ENCODE assay signal across 8 cellular contexts in genomic region chr3:151282921-151283320, GRCh38. TPM values are rescaled to one million over a fixed set of nuclear protein-coding genes. Genes with fewer than 3 reads are reported as not detected.
DNase-seq lines count a peak whose midpoint lies in the region; ATAC-seq and TF ChIP-seq lines count a peak whose summit lies in the region.

No MANE protein-coding gene starts in this region.

- no peaks in the 10 kb centered on the region for H3K27me3 ChIP-seq in CD4-positive, alpha-beta T cell (ENCODE audit: control insufficient read depth, insufficient read depth, low read length)
- no peaks in the 10 kb centered on the region for H3K27me3 ChIP-seq in neuronal stem cell (ENCODE audit: control insufficient read depth in 3 of 3, insufficient read depth in 3 of 3, low read depth in 1 of 3, low read length in 3 of 3)

- peak; percentile 83 for TF ChIP-seq CTCF in CD4-positive, alpha-beta T cell (IDR thresholded peaks at IDR 0.05)

- H2BK120ac ChIP-seq in neuronal stem cell (ENCODE audit: low read depth, low read length) = no peak overlapping the region

- no CpG with 5 or more reads among the region's 1 CpG for WGBS in neuronal stem cell (ENCODE audit: extremely low coverage in 2 of 2, insufficient read length in 2 of 2, insufficient replicate concordance in 1 of 2), 2 donors

- no peaks in the 10 kb centered on the region for H3K27me3 Mint-ChIP-seq in CD4-positive, alpha-beta T cell
- H3K27me3 Mint-ChIP-seq in T-cell = no peaks in the 10 kb centered on the region

- H2AFZ ChIP-seq in neuronal stem cell (ENCODE audit: low read length) = no peak overlapping the region

- no peak overlapping the region for H3K27ac Mint-ChIP-seq in CD4-positive, alpha-beta T cell
- peak overlapping the region in 1 of 2 donors; percentile 66 for H3K27ac Mint-ChIP-seq in T-cell

- no peak overlapping the region for H3K4ac ChIP-seq in neuronal stem cell (ENCODE audit: low read length)

- intact Hi-C loops in CD4-positive, alpha-beta T cell (cut with DNase I, micrococcal nuclease) = loop anchor here (1.0 to 10.0 kb wide), 5 partner anchors 55 to 561 kb away; no protein-coding TSS in a partner anchor

- no peak overlapping the region for H3K27ac ChIP-seq in CD4-positive, alpha-beta T cell (ENCODE audit: low read depth, low read length)
- H3K27ac ChIP-seq in neuronal stem cell (replicated peaks; ENCODE audit: low read length) = no peak overlapping the region

- no peaks in the 10 kb centered on the region for H3K36me3 Mint-ChIP-seq in CD4-positive, alpha-beta T cell (ENCODE audit: low read depth)
- no peaks in the 10 kb centered on the region for H3K36me3 Mint-ChIP-seq in T-cell

- no peak overlapping the region for H3K9ac ChIP-seq in neuronal stem cell (ENCODE audit: low read depth, low read length, poor library complexity)

- H3K9me3 ChIP-seq in CD4-positive, alpha-beta T cell (ENCODE audit: control insufficient read depth, low read length) = no peaks in the 10 kb centered on the region
- H3K9me3 ChIP-seq in neuronal stem cell (replicated peaks in 1 of 2; ENCODE audit: control insufficient read depth in 2 of 2, insufficient read depth in 1 of 2, low read depth in 1 of 2, low read length in 2 of 2) = no peaks in the 10 kb centered on the region

- DNase-seq in CD4-positive, alpha-beta T cell = no peak
- DNase-seq in NCI-H1417 treated with DMSO at 0.1 percent for 48 hours (lab: John Stamatoyannopoulos, UW) (peak; percentile 36), T-cell (peak in 1 of 34 experiments; percentile 13), fibroblast of peridontal ligament (ENCODE audit: extremely low read depth) (peak; percentile 82), neuronal stem cell (ENCODE audit: low spot score) (peak; percentile 38), nucleus accumbens (lab: John Stamatoyannopoulos, UW) (no peak), GOT3 (lab: John Stamatoyannopoulos, UW) (no peak)

- H3K79me1 ChIP-seq in neuronal stem cell (ENCODE audit: low read depth, low read length) = no peaks in the 10 kb centered on the region

- H3K4me2 ChIP-seq in neuronal stem cell (ENCODE audit: insufficient read depth, low read length, poor library complexity, severe bottlenecking) = no peak overlapping the region

- H2AK5ac ChIP-seq in neuronal stem cell (ENCODE audit: low read depth, low read length) = no peak overlapping the region

- H3K4me1 ChIP-seq in neuronal stem cell (ENCODE audit: control insufficient read depth in 2 of 2, insufficient read depth in 1 of 2, low read depth in 1 of 2, low read length in 2 of 2) = no peaks in the 10 kb centered on the region

- H2BK15ac ChIP-seq in neuronal stem cell (ENCODE audit: low read length) = no peak overlapping the region

- H3K4me1 Mint-ChIP-seq in CD4-positive, alpha-beta T cell (ENCODE audit: low read depth) = peaks cover 27% of the 10 kb centered on the region
- peaks cover 13 to 34% (median 32%) of the 10 kb centered on the region in 3 donors for H3K4me1 Mint-ChIP-seq in T-cell

- H2BK5ac ChIP-seq in neuronal stem cell (ENCODE audit: low read length) = no peak overlapping the region

- CTCF ChIA-PET in CD4-positive, alpha-beta T cell (lab: Charles Lee) = interaction anchor here (0.6 to 6.2 kb wide), 6 partner anchors 9 to 126 kb away, joined by 3 to 65 read pairs (median 4); no protein-coding TSS in a partner anchor
- CTCF ChIA-PET in T-cell (lab: Charles Lee) = interaction anchor here (0.6 to 3.0 kb wide), 21 partner anchors 13 to 1049 kb away, joined by 3 to 25 read pairs (median 3); partner anchors contain the start of gene GPR171 (in 1 of the 2)

- no peaks in the 10 kb centered on the region for H3K36me3 ChIP-seq in neuronal stem cell (replicated peaks in 1 of 2; ENCODE audit: control insufficient read depth in 2 of 2, insufficient read depth in 2 of 2, low read length in 2 of 2)

- no peak overlapping the region for H3K23ac ChIP-seq in neuronal stem cell (ENCODE audit: low read depth, low read length, poor library complexity)

- peak; percentile 68 for ATAC-seq in CD4-positive, alpha-beta T cell (ENCODE audit: poor library complexity)
- ATAC-seq in GM19035 (IDR thresholded peaks at IDR 0.05; ENCODE audit: unreplicated experiment) = peak; percentile 54
- peak; percentile 49 to 69 (median 66) for ATAC-seq in T-cell (replicated peaks in 1 of 4)

- no peak overlapping the region for H3K14ac ChIP-seq in neuronal stem cell (ENCODE audit: low read length)

- H4K8ac ChIP-seq in neuronal stem cell (ENCODE audit: low read depth, low read length) = no peak overlapping the region

- no peak overlapping the region for H3K18ac ChIP-seq in neuronal stem cell (ENCODE audit: low read length)

- no peak overlapping the region for H4K91ac ChIP-seq in neuronal stem cell (ENCODE audit: low read depth, low read length, poor library complexity)

- POLR2A ChIA-PET in CD4-positive, alpha-beta T cell (lab: Charles Lee) = interaction anchor here (1.5 kb wide), 1 partner anchor 112 kb away, joined by 4 read pairs; no protein-coding TSS in a partner anchor
- POLR2A ChIA-PET in T-cell (lab: Charles Lee) = no interaction called here

- H2BK12ac ChIP-seq in neuronal stem cell (ENCODE audit: low read length) = no peak overlapping the region

- H3K4me3 ChIP-seq in neuronal stem cell (ENCODE audit: low read length in 2 of 2) = no peak overlapping the region

- H3K9me3 Mint-ChIP-seq in CD4-positive, alpha-beta T cell = no peaks in the 10 kb centered on the region
- H3K9me3 Mint-ChIP-seq in T-cell = no peaks in the 10 kb centered on the region

- no peak overlapping the region for H3K4me3 Mint-ChIP-seq in CD4-positive, alpha-beta T cell
- H3K4me3 Mint-ChIP-seq in T-cell = no peak overlapping the region

RNA-seq across cellular contexts. Expression of gene P2RY14, which starts 4.6 kb away (rescaled TPM):
- total RNA-seq in CD4-positive, alpha-beta T cell = under 1 TPM in 1 of 2 experiments, not detected in 1; 0.22 TPM
- under 1 TPM; 0.30 to 0.73 (median 0.58) TPM for total RNA-seq in T-cell
- polyA plus RNA-seq in neuronal stem cell (2013, experiment 1 of 2) = not detected
- polyA plus RNA-seq in neuronal stem cell (2013, experiment 2 of 2) = not detected

RNA-seq across cellular contexts. Expression of gene GPR87, which starts 33.7 kb away (rescaled TPM):
- not detected for total RNA-seq in CD4-positive, alpha-beta T cell
- not detected for total RNA-seq in T-cell
- 0.03 TPM for polyA plus RNA-seq in neuronal stem cell (2013, experiment 1 of 2)
- polyA plus RNA-seq in neuronal stem cell (2013, experiment 2 of 2) = not detected

RNA-seq across cellular contexts. Expression of gene P2RY13, which starts 46.4 kb away (rescaled TPM):
- under 1 TPM in 1 of 2 experiments, not detected in 1; 0.08 TPM for total RNA-seq in CD4-positive, alpha-beta T cell
- total RNA-seq in T-cell = not detected
- polyA plus RNA-seq in neuronal stem cell (2013, experiment 1 of 2) = not detected
- not detected for polyA plus RNA-seq in neuronal stem cell (2013, experiment 2 of 2)

Comparison
In these comparisons a context has a peak if more than half of its experiments do, and no peak if none do; other contexts are left out.
1. DNase-seq: peak in NCI-H1417 treated with DMSO at 0.1 percent for 48 hours (single experiment), fibroblast of peridontal ligament (single experiment) and neuronal stem cell (single experiment); none in CD4-positive, alpha-beta T cell (0 of 10), nucleus accumbens (0 of 56) and GOT3 (single experiment).
2. Peak in every context shown above with its lines, with median percentiles within 50 percentile points of each other: ATAC-seq.